In the genomic region with DNA sequence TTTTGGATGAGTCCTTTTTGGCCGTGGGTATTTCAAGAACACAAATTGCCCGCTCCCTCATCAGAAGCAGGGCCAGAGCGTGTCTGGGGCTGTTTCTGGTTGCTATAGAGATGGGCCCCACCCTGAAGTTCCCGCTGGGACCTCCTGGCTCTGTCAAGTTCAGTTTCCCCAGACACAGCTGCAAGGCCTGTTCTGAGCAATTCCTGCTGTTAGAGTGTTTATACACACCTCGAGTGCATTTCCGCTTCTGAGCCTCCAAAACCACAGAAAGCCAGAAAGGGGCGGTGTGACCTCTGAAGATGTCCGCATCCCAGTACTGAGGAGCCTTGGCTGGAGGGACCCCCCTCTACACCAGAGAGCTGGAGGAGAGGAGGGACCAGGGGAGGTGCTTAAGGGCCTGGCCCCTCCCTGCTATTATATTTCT, we compare ENCODE assay signal across 9 cellular contexts. TPM values are rescaled to one million over a fixed set of nuclear protein-coding genes. Genes with fewer than 3 reads are reported as not detected.
DNase-seq lines count a peak whose midpoint lies in the region; ATAC-seq and TF ChIP-seq lines count a peak whose summit lies in the region.
"Had no signal": no experiment of that assay in that cellular context is flagged by ENCODE, and none has a peak within 500 bp of the region (broad histone marks: within the 10 kb centered on the region; RNA-seq: fewer than 3 reads in every experiment).

No MANE protein-coding gene starts in this region.

- WGBS in aorta, 2 donors: 39 to 49% methylated on average over 8 of the region's 8 CpGs

- ATAC-seq in GM21786 (IDR thresholded peaks at IDR 0.05; ENCODE audit: unreplicated experiment) (peak; percentile 84), lower lobe of right lung (peak; percentile 93 to 94), aorta (ENCODE audit: low FRiP score) (peak; percentile 59)

- intact Hi-C loops in lower lobe of right lung (cut with DNase I): no loop called here
- intact Hi-C loops in aorta (cut with DNase I): no loop called here

- H3K4me2 ChIP-seq in Loucy (ENCODE audit: low read depth, low read length, poor library complexity, severe bottlenecking): peak overlapping the region; percentile 56

- no peaks in the 10 kb centered on the region for H3K27me3 ChIP-seq in Loucy (ENCODE audit: insufficient read depth, low read length, poor library complexity, severe bottlenecking)
- H3K27me3 ChIP-seq in lower lobe of right lung (ENCODE audit: low read depth): no peaks in the 10 kb centered on the region
- H3K27me3 ChIP-seq in aorta (ENCODE audit: control insufficient read depth in 1 of 2, insufficient read depth in 2 of 2, low read length in 1 of 2): no peaks in the 10 kb centered on the region

- peak overlapping the region; percentile 34 for H3K9ac ChIP-seq in Loucy (ENCODE audit: low read depth, low read length, poor library complexity, severe bottlenecking)

- H3K4me3 ChIP-seq in Loucy (ENCODE audit: low read length, poor library complexity, severe bottlenecking) (peak overlapping the region; percentile 46), lower lobe of right lung (no peak overlapping the region), aorta (ENCODE audit: low read length in 2 of 2) (no peak overlapping the region)

- H3F3A ChIP-seq in Loucy (ENCODE audit: low read depth): peaks cover 4% of the 10 kb centered on the region; the same call in 1 of the 2 replicates

- H2AFZ ChIP-seq in Loucy (ENCODE audit: low read length): peak overlapping the region; percentile 46; the same call in 1 of the 2 replicates

- H3K36me3 ChIP-seq in Loucy (ENCODE audit: insufficient read depth, low read length): no peaks in the 10 kb centered on the region
- H3K36me3 ChIP-seq in lower lobe of right lung: no peaks in the 10 kb centered on the region
- H3K36me3 ChIP-seq in aorta (ENCODE audit: control insufficient read depth in 1 of 2, insufficient read depth in 2 of 2, low read length in 1 of 2): no peaks in the 10 kb centered on the region

- H3K4me1 ChIP-seq in Loucy (ENCODE audit: insufficient read depth, low read length, poor library complexity, severe bottlenecking) (peaks cover 17% of the 10 kb centered on the region), lower lobe of right lung (peaks cover 31% of the 10 kb centered on the region), aorta (ENCODE audit: control insufficient read depth in 1 of 2, insufficient read depth in 2 of 2, low read length in 2 of 2) (no peaks in the 10 kb centered on the region)

- H3K27ac ChIP-seq in lower lobe of right lung: peak overlapping the region; percentile 65
- no peak overlapping the region for H3K27ac ChIP-seq in aorta (ENCODE audit: low read depth in 1 of 2, low read length in 2 of 2)
- H3K27ac ChIP-seq: C4-2B had no signal

- H3K9me3 ChIP-seq in Loucy (ENCODE audit: insufficient read depth, low read depth, low read length) (no peaks in the 10 kb centered on the region), lower lobe of right lung (no peaks in the 10 kb centered on the region), aorta (ENCODE audit: control insufficient read depth, low read length) (no peaks in the 10 kb centered on the region)

- H4K20me1 ChIP-seq in Loucy (ENCODE audit: insufficient read depth, low read length, poor library complexity, severe bottlenecking): no peaks in the 10 kb centered on the region

- TF ChIP-seq CTCF in Loucy (conservative IDR thresholded peaks at IDR 0.05; ENCODE audit: low read length) (no peak), lower lobe of right lung (IDR thresholded peaks at IDR 0.05) (no peak)

- H3K9me2 ChIP-seq in Loucy (replicated peaks; ENCODE audit: low read depth, low read length): no peaks in the 10 kb centered on the region

- peak; percentile 41 for DNase-seq in NCI-H510A treated with DMSO at 0.1 percent for 48 hours (lab: John Stamatoyannopoulos, UW)
- DNase-seq in NCI-H510A (lab: John Stamatoyannopoulos, UW): no peak
- peak; percentile 46 for DNase-seq in astrocyte of the hippocampus (ENCODE audit: low read depth, low spot score)
- peak; percentile 64 for DNase-seq in lower lobe of right lung
- DNase-seq in aorta: peak in 1 of 2 donors; percentile 70
- DNase-seq in putamen (ENCODE audit: low spot score): no peak

- H3K79me2 ChIP-seq in Loucy (ENCODE audit: insufficient read depth, low read length): no peaks in the 10 kb centered on the region

RNA-seq across cellular contexts. Expression of a gene that starts 9.3 kb away (rescaled TPM):
- total RNA-seq in lower lobe of right lung (145 TPM), aorta (100 to 1,000 TPM; 104 to 122 TPM)
- 100 to 1,000 TPM in 1 of 2 donors, 10 to 100 TPM in 1; 54.6 to 123 TPM for polyA plus RNA-seq in aorta

RNA-seq across cellular contexts. Expression of a gene that starts 13.9 kb away (rescaled TPM):
- total RNA-seq in lower lobe of right lung (21.0 TPM), aorta (10 to 100 TPM; 39.8 to 88.5 TPM)
- polyA plus RNA-seq in aorta: 10 to 100 TPM; 15.7 to 47.7 TPM

RNA-seq across cellular contexts. Expression of a gene that starts 20.3 kb away (rescaled TPM):
- total RNA-seq in lower lobe of right lung (118 TPM), aorta (10 to 100 TPM; 17.7 to 20.0 TPM)
- polyA plus RNA-seq in aorta: 10 to 100 TPM in 1 of 2 donors, 1 to 10 TPM in 1; 3.8 to 23.1 TPM

RNA-seq across cellular contexts. Expression of a gene that starts 32.3 kb away (rescaled TPM):
- 32.4 TPM for total RNA-seq in lower lobe of right lung
- total RNA-seq in aorta: 10 to 100 TPM; 15.1 to 26.6 TPM
- polyA plus RNA-seq in aorta: 10 to 100 TPM; 10.0 to 12.8 TPM

RNA-seq across cellular contexts. Expression of a gene that starts 40.2 kb away (rescaled TPM):
- total RNA-seq in lower lobe of right lung (68.9 TPM), aorta (10 to 100 TPM; 51.3 to 65.4 TPM)
- 100 to 1,000 TPM in 1 of 2 donors, 10 to 100 TPM in 1; 25.2 to 128 TPM for polyA plus RNA-seq in aorta

Comparison
In these comparisons a context has a peak if more than half of its experiments do, and no peak if none do; other contexts are left out.
1. DNase-seq: peak in NCI-H510A treated with DMSO at 0.1 percent for 48 hours (single experiment), astrocyte of the hippocampus (single experiment) and lower lobe of right lung (single experiment); none in NCI-H510A (single experiment) and putamen (single experiment).
2. Peak in every context shown above with its lines, with median percentiles within 50 percentile points of each other: ATAC-seq.